ENCODE assay signal across 1 cellular context in the genomic region with DNA sequence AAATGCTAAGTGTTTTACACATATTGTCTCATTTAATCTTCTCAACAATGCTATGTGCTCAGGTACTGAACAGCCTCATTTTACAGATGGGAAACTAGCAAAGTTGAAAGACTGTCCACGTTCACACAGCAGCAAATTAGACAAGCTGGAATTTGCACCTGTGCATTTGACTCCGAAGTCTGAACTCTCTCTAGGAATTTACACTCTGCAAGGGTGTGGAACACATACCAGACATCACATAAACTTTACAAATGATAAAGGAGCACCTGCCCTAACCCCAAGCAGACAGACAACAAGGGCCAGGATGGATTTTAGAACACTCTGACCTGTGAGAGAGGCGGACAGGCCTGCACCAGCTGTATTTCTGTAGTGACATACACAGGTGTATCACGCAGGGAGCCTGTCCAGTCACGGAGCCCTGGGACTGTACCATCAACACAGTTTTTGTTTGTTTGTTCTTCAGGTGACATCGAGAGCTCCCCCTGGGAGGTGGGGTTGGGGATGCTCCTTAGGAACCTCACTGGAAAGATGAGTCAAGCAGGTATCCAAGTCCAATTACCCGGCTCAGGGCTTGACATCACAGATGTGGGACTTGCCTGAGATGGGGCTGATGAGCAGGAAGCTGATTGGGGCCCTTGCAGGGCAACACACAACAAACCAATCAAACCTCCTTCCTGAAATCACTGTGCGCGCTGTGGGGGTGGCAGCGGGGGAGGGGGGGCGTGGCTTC.
TF ChIP-seq lines count a peak whose summit lies in the region.

No MANE protein-coding gene starts in this region.

TF ChIP-seq in GM12878, 131 proteins besides CTCF, POLR2A, EP300 and RAD21 (continued from another document):
- TF ChIP-seq SREBF1 (IDR thresholded peaks at IDR 0.05; ENCODE audit: low read length) (no peak), SMARCA5 (IDR thresholded peaks at IDR 0.05) (no peak), ZBTB11 (CRISPR knock-in tag; IDR thresholded peaks at IDR 0.05) (no peak), TCF12 (IDR thresholded peaks at IDR 0.05; ENCODE audit: low read depth, low read length) (no peak), NBN (IDR thresholded peaks at IDR 0.05) (no peak), PML (IDR thresholded peaks at IDR 0.05; ENCODE audit: low read length) (no peak), BCL11A (IDR thresholded peaks at IDR 0.05; ENCODE audit: low read depth, low read length) (no peak)
- TF ChIP-seq, protein P1, sequence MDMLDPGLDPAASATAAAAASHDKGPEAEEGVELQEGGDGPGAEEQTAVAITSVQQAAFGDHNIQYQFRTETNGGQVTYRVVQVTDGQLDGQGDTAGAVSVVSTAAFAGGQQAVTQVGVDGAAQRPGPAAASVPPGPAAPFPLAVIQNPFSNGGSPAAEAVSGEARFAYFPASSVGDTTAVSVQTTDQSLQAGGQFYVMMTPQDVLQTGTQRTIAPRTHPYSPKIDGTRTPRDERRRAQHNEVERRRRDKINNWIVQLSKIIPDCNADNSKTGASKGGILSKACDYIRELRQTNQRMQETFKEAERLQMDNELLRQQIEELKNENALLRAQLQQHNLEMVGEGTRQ (IDR thresholded peaks at IDR 0.05; ENCODE audit: borderline replicate concordance, low read depth, low read length) = no peak
- TF ChIP-seq, protein P2, sequence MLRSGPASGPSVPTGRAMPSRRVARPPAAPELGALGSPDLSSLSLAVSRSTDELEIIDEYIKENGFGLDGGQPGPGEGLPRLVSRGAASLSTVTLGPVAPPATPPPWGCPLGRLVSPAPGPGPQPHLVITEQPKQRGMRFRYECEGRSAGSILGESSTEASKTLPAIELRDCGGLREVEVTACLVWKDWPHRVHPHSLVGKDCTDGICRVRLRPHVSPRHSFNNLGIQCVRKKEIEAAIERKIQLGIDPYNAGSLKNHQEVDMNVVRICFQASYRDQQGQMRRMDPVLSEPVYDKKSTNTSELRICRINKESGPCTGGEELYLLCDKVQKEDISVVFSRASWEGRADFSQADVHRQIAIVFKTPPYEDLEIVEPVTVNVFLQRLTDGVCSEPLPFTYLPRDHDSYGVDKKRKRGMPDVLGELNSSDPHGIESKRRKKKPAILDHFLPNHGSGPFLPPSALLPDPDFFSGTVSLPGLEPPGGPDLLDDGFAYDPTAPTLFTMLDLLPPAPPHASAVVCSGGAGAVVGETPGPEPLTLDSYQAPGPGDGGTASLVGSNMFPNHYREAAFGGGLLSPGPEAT (IDR thresholded peaks at IDR 0.05; ENCODE audit: low read depth) = no peak
TF ChIP-seq in GM12878: peak in this region for 0.
